In genomic region chr15:90436952-90437351, GRCh38 we compare ENCODE assay signal across 28 cellular contexts. TPM values are rescaled to one million over a fixed set of nuclear protein-coding genes. Genes with fewer than 3 reads are reported as not detected.
DNase-seq lines count a peak whose midpoint lies in the region; ATAC-seq and TF ChIP-seq lines count a peak whose summit lies in the region.
"Had no signal": no experiment of that assay in that cellular context is flagged by ENCODE, and none has a peak within 500 bp of the region (broad histone marks: within the 10 kb centered on the region; RNA-seq: fewer than 3 reads in every experiment).

No MANE protein-coding gene starts in this region.

- peaks cover 3 to 8% of the 10 kb centered on the region in 2 experiments for H3K36me3 ChIP-seq in trophoblast cell (ENCODE audit: control insufficient read depth in 1 of 2, insufficient read depth in 2 of 2, low read length in 2 of 2)
- no peaks in the 10 kb centered on the region; the same call in 1 of the 2 replicates for H3K36me3 ChIP-seq in MM.1S (replicated peaks; ENCODE audit: insufficient read depth, low read length)
- H3K36me3 ChIP-seq: uterus had no signal

- peak; percentile 32 for ATAC-seq in central memory CD8-positive, alpha-beta T cell (replicated peaks; ENCODE audit: extremely low read depth, poor library complexity, severe bottlenecking)
- ATAC-seq in HG03378 (IDR thresholded peaks at IDR 0.05; ENCODE audit: unreplicated experiment) = no peak
- ATAC-seq: psoas muscle; stimulated activated naive CD8-positive, alpha-beta T cell treated with anti-CD3 and anti-CD28 coated beads, Interleukin-15, Interleukin-2, amounts not matched to agents 100 U/mL and 50 U/mL, for 24 hours had no signal

- H3K4me3 Mint-ChIP-seq in T-helper 1 cell treated with Interleukin-12 subunit alpha and Interleukin-12 subunit beta and Interleukin-4 antibody, amounts not matched to agents 30 μg/mL and 1 μg/mL, for 36 hours = no peak overlapping the region
- no peak overlapping the region for H3K4me3 Mint-ChIP-seq in IgD-negative memory B cell
- no peak overlapping the region for H3K4me3 Mint-ChIP-seq in central memory CD8-positive, alpha-beta T cell
- H3K4me3 Mint-ChIP-seq: activated naive CD8-positive, alpha-beta T cell; activated T-helper 1 cell treated with anti-CD3 and anti-CD28 coated beads, Interleukin-12 subunit alpha, Interleukin-12 subunit beta, Interleukin-2, Interleukin-4 antibody, amounts not matched to agents 30 ng/mL and 10 ng/mL and 1 ng/mL, durations not matched to agents 14 hours and 24 hours and 36 hours; dendritic cell treated with granulocyte-macrophage colony-stimulating factor and Interleukin-4, amounts not matched to agents 40 ng/mL and 50 ng/mL, for 4 days; T-helper 2 cell treated with Interferon-gamma antibody and Interleukin-4, amounts not matched to agents 5 μg/mL and 100 μg/mL, for 36 hours had no signal

- H4K20me1 ChIP-seq in MM.1S (ENCODE audit: insufficient read depth, low read length) = no peaks in the 10 kb centered on the region

- H4K91ac ChIP-seq in trophoblast cell (ENCODE audit: low read depth, low read length) = no peak overlapping the region

- no peak for TF ChIP-seq CTCF in MM.1S (IDR thresholded peaks at IDR 0.05; ENCODE audit: low read length)

- H3F3A ChIP-seq in MM.1S (ENCODE audit: insufficient read depth, low read length) = no peaks in the 10 kb centered on the region

- peak overlapping the region; percentile 70 for H3K27ac Mint-ChIP-seq in T-helper 1 cell treated with Interleukin-12 subunit alpha and Interleukin-12 subunit beta and Interleukin-4 antibody, amounts not matched to agents 30 μg/mL and 1 μg/mL, for 36 hours
- peak overlapping the region in 2 of 3 donors; percentile 2 to 86 for H3K27ac Mint-ChIP-seq in IgD-negative memory B cell
- H3K27ac Mint-ChIP-seq in central memory CD8-positive, alpha-beta T cell (ENCODE audit: low read depth) = no peak overlapping the region
- H3K27ac Mint-ChIP-seq: activated naive CD8-positive, alpha-beta T cell; activated T-helper 1 cell treated with anti-CD3 and anti-CD28 coated beads, Interleukin-12 subunit alpha, Interleukin-12 subunit beta, Interleukin-2, Interleukin-4 antibody, amounts not matched to agents 30 ng/mL and 10 ng/mL and 1 ng/mL, durations not matched to agents 14 hours and 24 hours and 36 hours; dendritic cell treated with granulocyte-macrophage colony-stimulating factor and Interleukin-4, amounts not matched to agents 40 ng/mL and 50 ng/mL, for 4 days; T-helper 2 cell treated with Interferon-gamma antibody and Interleukin-4, amounts not matched to agents 5 μg/mL and 100 μg/mL, for 36 hours had no signal

- no peak overlapping the region for H2BK12ac ChIP-seq in trophoblast cell (ENCODE audit: low read length)

- peaks cover 20% of the 10 kb centered on the region for H3K4me1 Mint-ChIP-seq in T-helper 1 cell treated with Interleukin-12 subunit alpha and Interleukin-12 subunit beta and Interleukin-4 antibody, amounts not matched to agents 30 μg/mL and 1 μg/mL, for 36 hours (ENCODE audit: low read depth)
- H3K4me1 Mint-ChIP-seq in IgD-negative memory B cell = peaks cover 2 to 21% (median 3%) of the 10 kb centered on the region in 3 donors
- H3K4me1 Mint-ChIP-seq in central memory CD8-positive, alpha-beta T cell = peaks cover 36% of the 10 kb centered on the region

- H3K4me2 ChIP-seq in trophoblast cell (ENCODE audit: low read length) (no peak overlapping the region), MM.1S (ENCODE audit: low read depth, low read length) (no peak overlapping the region)
- H3K4me2 ChIP-seq: SK-N-SH had no signal

- WGBS in trophoblast cell (ENCODE audit: extremely low coverage, insufficient coverage, insufficient read length) = no CpG with 5 or more reads among the region's 4 CpGs

- H3K27me3 ChIP-seq in trophoblast cell (ENCODE audit: insufficient read depth, low read length) (no peaks in the 10 kb centered on the region), MM.1S (replicated peaks; ENCODE audit: insufficient read depth, low read length) (no peaks in the 10 kb centered on the region)
- H3K27me3 ChIP-seq: esophagus squamous epithelium, testis, uterus had no signal

- no peaks in the 10 kb centered on the region for H3K27me3 Mint-ChIP-seq in T-helper 1 cell treated with Interleukin-12 subunit alpha and Interleukin-12 subunit beta and Interleukin-4 antibody, amounts not matched to agents 30 μg/mL and 1 μg/mL, for 36 hours (ENCODE audit: low read depth)
- H3K27me3 Mint-ChIP-seq in IgD-negative memory B cell = no peaks in the 10 kb centered on the region
- no peaks in the 10 kb centered on the region for H3K27me3 Mint-ChIP-seq in central memory CD8-positive, alpha-beta T cell
- H3K27me3 Mint-ChIP-seq: activated naive CD8-positive, alpha-beta T cell; dendritic cell treated with granulocyte-macrophage colony-stimulating factor and Interleukin-4, amounts not matched to agents 40 ng/mL and 50 ng/mL, for 4 days had no signal

- H3K23ac ChIP-seq in trophoblast cell (ENCODE audit: low read length) = no peak overlapping the region

- H3K4ac ChIP-seq in trophoblast cell (ENCODE audit: low read depth, low read length) = peak overlapping the region; percentile 70

- H3K4me3 ChIP-seq in trophoblast cell (ENCODE audit: low read depth, low read length) (no peak overlapping the region), MM.1S (ENCODE audit: low read length) (no peak overlapping the region)
- H3K4me3 ChIP-seq: esophagus squamous epithelium, psoas muscle, testis, uterus had no signal

- no peak overlapping the region for H4K12ac ChIP-seq in trophoblast cell (ENCODE audit: low read depth, low read length)

- no peak overlapping the region for H3K18ac ChIP-seq in trophoblast cell (ENCODE audit: low read length)

- H3K4me1 ChIP-seq in trophoblast cell (ENCODE audit: control insufficient read depth in 1 of 2, insufficient read depth in 2 of 2, low read length in 2 of 2) (peaks cover 0 to 2% of the 10 kb centered on the region in 2 experiments), MM.1S (ENCODE audit: low read length) (no peaks in the 10 kb centered on the region)
- H3K4me1 ChIP-seq: testis, uterus had no signal

- H3K9me3 ChIP-seq in trophoblast cell (ENCODE audit: insufficient read depth, low read depth, low read length) (no peaks in the 10 kb centered on the region), MM.1S (replicated peaks; ENCODE audit: insufficient read depth, low read length) (no peaks in the 10 kb centered on the region)
- H3K9me3 ChIP-seq: esophagus squamous epithelium, psoas muscle, SK-N-SH, testis, uterus had no signal

- peaks cover 52% of the 10 kb centered on the region for H3K36me3 Mint-ChIP-seq in T-helper 1 cell treated with Interleukin-12 subunit alpha and Interleukin-12 subunit beta and Interleukin-4 antibody, amounts not matched to agents 30 μg/mL and 1 μg/mL, for 36 hours (ENCODE audit: low read depth)
- H3K36me3 Mint-ChIP-seq in IgD-negative memory B cell = peaks cover 11% of the 10 kb centered on the region
- H3K36me3 Mint-ChIP-seq in central memory CD8-positive, alpha-beta T cell (ENCODE audit: insufficient read depth) = peaks cover 44% of the 10 kb centered on the region

- no peaks in the 10 kb centered on the region for H3K79me2 ChIP-seq in trophoblast cell (ENCODE audit: control insufficient read depth, insufficient read depth, low read length, poor library complexity)
- H3K79me2 ChIP-seq in MM.1S (ENCODE audit: low read length) = 0 out of 2 replicates have a peak, but pooled peaks cover 9% of the 10 kb centered on the region

- H3K9me2 ChIP-seq in MM.1S (replicated peaks; ENCODE audit: insufficient read depth, low read length) = no peaks in the 10 kb centered on the region
- H3K9me2 ChIP-seq: SK-N-SH had no signal

- DNase-seq in T-helper 1 cell = no peak
- DNase-seq in central memory CD8-positive, alpha-beta T cell (ENCODE audit: low spot score in 2 of 2) = no peak
- DNase-seq in trophoblast cell = peak in 1 of 2 donors; percentile 29
- DNase-seq in stimulated activated CD4-positive, alpha-beta T cell treated with anti-CD3 and anti-CD28 coated beads, Interleukin-1b, Interleukin-23, amount 100 ng/mL, for 48 hours = no peak
- DNase-seq in MM.1S = no peak
- DNase-seq: 8988T; activated CD4-positive, alpha-beta T cell treated with anti-CD3 and anti-CD28 coated beads, Interleukin-2, amount 50 U/mL, for 1 hour; caudate nucleus; DMS153; esophagus squamous epithelium; foreskin melanocyte; NCI-H1417 treated with DMSO at 0.1 percent for 48 hours; NCI-H446 treated with DMSO at 0.1 percent for 48 hours; NCI-H82; OCI-M1; psoas muscle; SK-N-SH; stimulated activated CD4-positive, alpha-beta T cell treated with anti-CD3 and anti-CD28 coated beads, Interleukin-15, amount 100 ng/mL, for 24 hours; stimulated activated naive CD8-positive, alpha-beta T cell treated with anti-CD3 and anti-CD28 coated beads, Interleukin-15, Interleukin-2, amounts not matched to agents 100 U/mL and 50 U/mL, for 24 hours; testis; uterus had no signal

- H3K14ac ChIP-seq in trophoblast cell (ENCODE audit: low read length) = no peak overlapping the region

- H3K79me1 ChIP-seq in trophoblast cell (ENCODE audit: low read length) = no peaks in the 10 kb centered on the region

- H2AFZ ChIP-seq in trophoblast cell (ENCODE audit: insufficient read depth, low read length, poor library complexity) = no peak overlapping the region
- H2AFZ ChIP-seq in MM.1S (ENCODE audit: low read length) = no peak overlapping the region

- H4K8ac ChIP-seq in trophoblast cell (ENCODE audit: low read depth, low read length) = no peak overlapping the region

- H3K9ac ChIP-seq in trophoblast cell (ENCODE audit: low read length) (no peak overlapping the region), MM.1S (ENCODE audit: low read length) (no peak overlapping the region)
- H3K9ac ChIP-seq: SK-N-SH had no signal

- H2AK5ac ChIP-seq in trophoblast cell (ENCODE audit: low read length) = no peak overlapping the region

- no peak overlapping the region for H3K27ac ChIP-seq in trophoblast cell (ENCODE audit: low read depth, low read length)
- no peak overlapping the region for H3K27ac ChIP-seq in MM.1S (ENCODE audit: low read length)
- H3K27ac ChIP-seq: esophagus squamous epithelium, psoas muscle, testis had no signal

- H2BK5ac ChIP-seq in trophoblast cell (ENCODE audit: low read depth, low read length, poor library complexity) = no peak overlapping the region

- no peaks in the 10 kb centered on the region for H3K9me3 Mint-ChIP-seq in T-helper 1 cell treated with Interleukin-12 subunit alpha and Interleukin-12 subunit beta and Interleukin-4 antibody, amounts not matched to agents 30 μg/mL and 1 μg/mL, for 36 hours
- H3K9me3 Mint-ChIP-seq in IgD-negative memory B cell = no peaks in the 10 kb centered on the region
- no peaks in the 10 kb centered on the region for H3K9me3 Mint-ChIP-seq in central memory CD8-positive, alpha-beta T cell
- H3K9me3 Mint-ChIP-seq: activated T-helper 1 cell treated with anti-CD3 and anti-CD28 coated beads, Interleukin-12 subunit alpha, Interleukin-12 subunit beta, Interleukin-2, Interleukin-4 antibody, amounts not matched to agents 30 ng/mL and 10 ng/mL and 1 ng/mL, durations not matched to agents 14 hours and 24 hours and 36 hours; dendritic cell treated with granulocyte-macrophage colony-stimulating factor and Interleukin-4, amounts not matched to agents 40 ng/mL and 50 ng/mL, for 4 days; T-helper 2 cell treated with Interferon-gamma antibody and Interleukin-4, amounts not matched to agents 5 μg/mL and 100 μg/mL, for 36 hours had no signal

- no peak overlapping the region for H2BK120ac ChIP-seq in trophoblast cell (ENCODE audit: insufficient read depth, low read length, poor library complexity)

RNA-seq across cellular contexts. Expression of gene IQGAP1, which starts 48.9 kb away (rescaled TPM):
- polyA plus RNA-seq in IgD-negative memory B cell = 136 TPM
- polyA plus RNA-seq in trophoblast cell (2013) = 301 and 302 TPM in 2 replicates
